In the genomic region with DNA sequence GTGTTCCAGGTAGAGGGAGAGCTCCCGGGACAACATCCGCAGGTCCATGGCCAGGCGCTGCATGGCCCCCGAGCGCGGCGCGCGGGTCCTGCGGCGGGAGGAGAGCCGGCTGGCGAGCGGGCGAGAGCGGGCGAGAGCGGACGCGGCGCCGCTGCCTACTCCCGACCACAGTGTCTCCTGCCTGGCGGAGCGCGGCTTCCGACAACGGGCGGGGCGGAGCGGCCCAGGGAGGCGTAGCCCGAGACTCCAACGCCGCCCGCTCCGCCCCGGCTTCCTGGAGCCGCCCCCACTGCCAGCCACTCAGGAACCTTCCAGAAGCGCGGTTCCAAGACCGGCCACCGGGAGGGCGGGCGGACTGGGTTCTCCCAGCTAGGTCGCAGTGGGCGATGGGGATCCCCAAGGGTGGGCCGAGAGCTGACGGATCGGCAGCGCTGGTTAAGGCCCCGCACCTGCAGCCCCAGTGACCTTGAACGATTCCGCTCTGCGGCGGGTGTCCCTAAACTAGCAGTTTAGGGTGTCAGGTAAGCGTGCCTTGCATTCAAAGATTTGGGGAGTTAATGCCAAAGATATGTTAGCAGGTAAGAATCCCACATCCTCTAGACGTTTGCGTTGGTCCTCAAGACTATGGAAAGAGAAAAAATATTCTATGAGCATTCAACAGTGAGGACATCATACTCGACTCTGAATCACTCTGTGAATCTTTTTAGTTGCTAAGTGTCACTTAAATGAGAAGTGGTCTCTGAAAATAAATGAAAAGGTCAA, we compare ENCODE assay signal across 8 cellular contexts. TPM values are rescaled to one million over a fixed set of nuclear protein-coding genes. Genes with fewer than 3 reads are reported as not detected.
DNase-seq lines count a peak whose midpoint lies in the region; ATAC-seq lines count a peak whose summit lies in the region.

A gene with protein sequence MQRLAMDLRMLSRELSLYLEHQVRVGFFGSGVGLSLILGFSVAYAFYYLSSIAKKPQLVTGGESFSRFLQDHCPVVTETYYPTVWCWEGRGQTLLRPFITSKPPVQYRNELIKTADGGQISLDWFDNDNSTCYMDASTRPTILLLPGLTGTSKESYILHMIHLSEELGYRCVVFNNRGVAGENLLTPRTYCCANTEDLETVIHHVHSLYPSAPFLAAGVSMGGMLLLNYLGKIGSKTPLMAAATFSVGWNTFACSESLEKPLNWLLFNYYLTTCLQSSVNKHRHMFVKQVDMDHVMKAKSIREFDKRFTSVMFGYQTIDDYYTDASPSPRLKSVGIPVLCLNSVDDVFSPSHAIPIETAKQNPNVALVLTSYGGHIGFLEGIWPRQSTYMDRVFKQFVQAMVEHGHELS (minus strand): TSS at position 172 of the 762 bp plus-strand sequence. CDS start 109 bp downstream, at position 63.

- DNase-seq in AML-193 (lab: John Stamatoyannopoulos, UW) (peak; percentile 87 to 90), NCI-H446 (lab: John Stamatoyannopoulos, UW) (peak; percentile 80 to 89), cerebellum (ENCODE audit: low spot score) (peak; percentile 94), kidney tubule cell (ENCODE audit: low spot score) (peak; percentile 94)
- DNase-seq in activated CD4-positive, alpha-beta T cell treated with anti-CD3 and anti-CD28 coated beads for 1 hour, result peak; percentile 84
- peak; percentile 66 to 85 (median 78) for DNase-seq in stimulated activated CD4-positive, alpha-beta T cell treated with anti-CD3 and anti-CD28 coated beads, Interleukin-1b, Interleukin-23, amount 100 ng/mL, for 24 hours (ENCODE audit: low read depth in 4 of 4, low spot score in 1 of 4)

- ATAC-seq in GM19025 (IDR thresholded peaks at IDR 0.05; ENCODE audit: low read depth, unreplicated experiment), result peak; percentile 95
- peak; percentile 93 for ATAC-seq in HG03342 (IDR thresholded peaks at IDR 0.05; ENCODE audit: unreplicated experiment)

RNA-seq across cellular contexts. Expression of the gene that starts here (rescaled TPM):
- total RNA-seq in cerebellum, result 11.7 TPM

Comparison
In these comparisons a context has a peak if more than half of its experiments do, and no peak if none do; other contexts are left out.
1. Peak in every context shown above with its lines: DNase-seq and ATAC-seq.